In genomic region chr2:207640661-207641060, GRCh38 we compare ENCODE assay signal across 31 cellular contexts.
"Had no signal": no experiment of that assay in that cellular context is flagged by ENCODE, and none has a peak within 500 bp of the region (broad histone marks: within the 10 kb centered on the region; RNA-seq: fewer than 3 reads in every experiment).

No MANE protein-coding gene starts in this region.

- H3K4me3 Mint-ChIP-seq: activated B cell treated with CpG ODN at 0.5 μM for 24 hours; activated CD4-positive, alpha-beta memory T cell treated with anti-CD3 and anti-CD28 coated beads for 36 hours; activated naive CD4-positive, alpha-beta T cell treated with anti-CD3 and anti-CD28 coated beads, Interleukin-2, amount 10 ng/mL, durations not matched to agents 7 days and 5 days; activated naive CD8-positive, alpha-beta T cell; activated naive CD8-positive, alpha-beta T cell treated with anti-CD3 and anti-CD28 coated beads, Interleukin-2, amount 50 U/mL, for 24 hours; activated T-cell treated with anti-CD3 and anti-CD28 coated beads, Interleukin-2, amount 50 U/mL, for 4 hours; activated T-helper 1 cell treated with anti-CD3 and anti-CD28 coated beads, Interleukin-12 subunit alpha, Interleukin-12 subunit beta, Interleukin-2, Interleukin-4 antibody, amounts not matched to agents 30 ng/mL and 10 ng/mL and 1 ng/mL, durations not matched to agents 14 hours and 24 hours and 36 hours; brain had no signal

- H3K27me3 Mint-ChIP-seq: activated B cell treated with CpG ODN at 0.5 μM for 24 hours had no signal

- H3K4me1 Mint-ChIP-seq: activated naive CD4-positive, alpha-beta T cell treated with anti-CD3 and anti-CD28 coated beads, Interleukin-2, amount 10 ng/mL, durations not matched to agents 7 days and 5 days; activated naive CD8-positive, alpha-beta T cell treated with anti-CD3 and anti-CD28 coated beads, Interleukin-2, amount 50 U/mL, for 24 hours; brain had no signal

- ATAC-seq: activated naive CD8-positive, alpha-beta T cell treated with anti-CD3 and anti-CD28 coated beads, Interleukin-2, amount 50 U/mL, for 24 hours; activated T-cell treated with anti-CD3 and anti-CD28 coated beads, Interleukin-2, amount 50 U/mL, for 4 hours had no signal

- H3K27ac Mint-ChIP-seq: activated B cell treated with CpG ODN at 0.5 μM for 24 hours; activated CD4-positive, alpha-beta memory T cell treated with anti-CD3 and anti-CD28 coated beads for 36 hours; activated naive CD4-positive, alpha-beta T cell treated with anti-CD3 and anti-CD28 coated beads, Interleukin-2, amount 10 ng/mL, durations not matched to agents 7 days and 5 days; activated naive CD8-positive, alpha-beta T cell; activated naive CD8-positive, alpha-beta T cell treated with anti-CD3 and anti-CD28 coated beads, Interleukin-2, amount 50 U/mL, for 24 hours; activated T-helper 1 cell treated with anti-CD3 and anti-CD28 coated beads, Interleukin-12 subunit alpha, Interleukin-12 subunit beta, Interleukin-2, Interleukin-4 antibody, amounts not matched to agents 30 ng/mL and 10 ng/mL and 1 ng/mL, durations not matched to agents 14 hours and 24 hours and 36 hours; brain had no signal

- H3K36me3 Mint-ChIP-seq: activated naive CD4-positive, alpha-beta T cell treated with anti-CD3 and anti-CD28 coated beads, Interleukin-2, amount 10 ng/mL, durations not matched to agents 7 days and 5 days; brain had no signal

- DNase-seq: activated B cell treated with CpG ODN at 0.5 μM for 24 hours; activated CD4-positive, alpha-beta memory T cell treated with anti-CD3 and anti-CD28 coated beads for 36 hours; activated CD4-positive, alpha-beta T cell treated with anti-CD3 and anti-CD28 coated beads for 4 hours; activated CD4-positive, alpha-beta T cell treated with anti-CD3 and anti-CD28 coated beads, Interleukin-2, amount 50 U/mL, for 1 hour; activated CD4-positive, CD25-positive, alpha-beta regulatory T cell treated with anti-CD3 and anti-CD28 coated beads, Interleukin-2, amount 50 U/mL, for 72 hours; activated CD8-positive, alpha-beta memory T cell treated with anti-CD3 and anti-CD28 coated beads, Interleukin-2, amount 50 U/mL, for 4 hours; activated effector memory CD4-positive, alpha-beta T cell treated with Interleukin-2 at 50 U/mL for 16 hours; activated naive CD4-positive, alpha-beta T cell treated with anti-CD3 and anti-CD28 coated beads, Interleukin-2, amount 10 ng/mL, durations not matched to agents 7 days and 5 days; activated naive CD8-positive, alpha-beta T cell treated with anti-CD3 and anti-CD28 coated beads, Interleukin-2, amount 50 U/mL, for 24 hours; activated T-cell treated with anti-CD3 and anti-CD28 coated beads for 4 hours; activated T-cell treated with anti-CD3 and anti-CD28 coated beads, Interleukin-2, amount 50 U/mL, for 4 hours; anterior cingulate cortex; caudate nucleus; cerebellar nuclear complex; MM.1S; MV-4-11; NCI-H1092; NCI-H1436 treated with DMSO at 0.1 percent for 48 hours; NCI-H1694 treated with DMSO at 0.1 percent for 48 hours; NCI-H2029; NCI-H345; NCI-H524 treated with DMSO at 0.1 percent for 48 hours; OCI-M1; Right ventricle myocardium superior; SW 1271; T-helper 1 cell; T-helper 2 cell; T-helper 9 cell had no signal
